ENCODE assay signal across 8 cellular contexts in the genomic region with DNA sequence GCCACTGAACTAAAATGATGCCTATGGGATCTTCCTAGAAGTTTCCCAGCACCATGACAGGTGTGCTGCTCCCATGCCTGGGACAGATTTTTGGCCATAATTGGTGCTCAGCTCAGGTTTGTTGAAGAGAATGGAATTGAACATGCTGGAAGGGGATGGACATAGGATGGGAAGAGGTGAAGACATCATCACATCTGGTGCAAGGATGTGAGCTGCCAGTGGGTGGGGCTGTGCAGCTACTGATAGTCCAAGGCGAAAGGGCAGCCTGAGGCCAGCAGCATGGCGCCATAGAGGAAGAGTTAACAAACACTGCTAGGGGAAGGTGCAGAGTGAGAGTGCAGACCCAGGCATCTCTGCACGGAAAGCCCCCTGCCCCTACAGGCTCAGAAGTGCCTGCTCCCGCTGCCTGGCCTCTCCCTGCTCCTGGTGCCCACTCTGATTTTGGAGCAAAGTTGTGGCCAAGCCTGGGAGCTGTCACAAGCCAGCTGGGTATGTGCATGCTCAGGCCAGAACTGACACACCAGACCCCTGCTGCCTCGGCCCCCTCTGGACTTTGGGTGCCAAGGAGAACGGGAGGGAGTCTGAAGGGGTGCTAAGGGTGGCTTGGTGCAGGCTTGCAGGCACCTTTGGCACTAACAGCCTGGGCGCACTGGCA.
DNase-seq lines count a peak whose midpoint lies in the region; ATAC-seq and TF ChIP-seq lines count a peak whose summit lies in the region.

No MANE protein-coding gene starts in this region.

- H3K27me3 ChIP-seq in foreskin keratinocyte (peaks cover 38% of the 10 kb centered on the region), prostate gland (replicated peaks; ENCODE audit: insufficient read depth) (no peaks in the 10 kb centered on the region)

- intact Hi-C loops in prostate gland (cut with DNase I): loop anchor here (5.0 kb wide), 1 partner anchor 217 kb away; no protein-coding TSS in a partner anchor

- H3K9me3 ChIP-seq in prostate gland: no peaks in the 10 kb centered on the region

- H3K4me1 ChIP-seq in foreskin keratinocyte: no peaks in the 10 kb centered on the region
- no peaks in the 10 kb centered on the region for H3K4me1 ChIP-seq in prostate gland (replicated peaks)

- peak; percentile 80 for ATAC-seq in foreskin keratinocyte
- no peak for ATAC-seq in GM21447 (IDR thresholded peaks at IDR 0.05; ENCODE audit: unreplicated experiment)
- no peak for ATAC-seq in GM21423 (IDR thresholded peaks at IDR 0.05; ENCODE audit: unreplicated experiment)

- H3K36me3 ChIP-seq in prostate gland: no peaks in the 10 kb centered on the region

- no peak overlapping the region for H3K4me3 ChIP-seq in prostate gland

- no peak for TF ChIP-seq POLR2A in prostate gland (IDR thresholded peaks at IDR 0.05)

- 87% methylated on average over 7 of the region's 7 CpGs for WGBS in prostate gland

- TF ChIP-seq CTCF in foreskin keratinocyte (conservative IDR thresholded peaks at IDR 0.05) (peak; percentile 86), prostate gland (IDR thresholded peaks at IDR 0.05) (peak in 3 of 4 experiments; percentile 45 to 57 (median 46))

- DNase-seq in stimulated activated CD4-positive, alpha-beta T cell treated with anti-CD3 and anti-CD28 coated beads, Interleukin-1b, Interleukin-23, amount 100 ng/mL, for 48 hours: peak; percentile 9
- no peak for DNase-seq in stimulated activated CD4-positive, alpha-beta T cell treated with anti-CD3 and anti-CD28 coated beads, Interleukin-12 subunit alpha, Interleukin-12 subunit beta, amount 100 ng/mL, for 4 hours
- DNase-seq in NCI-H1105 (lab: John Stamatoyannopoulos, UW): peak; percentile 75
- DNase-seq in SKM-1 treated with dmso at 0.1 percent for 144 hours (lab: John Stamatoyannopoulos, UW; ENCODE audit: unreplicated experiment): peak; percentile 84
- DNase-seq in foreskin keratinocyte: peak in 1 of 2 donors; percentile 49
- DNase-seq in prostate gland (ENCODE audit: low spot score): peak; percentile 36

- H3K27ac ChIP-seq in foreskin keratinocyte: no peak overlapping the region
- H3K27ac ChIP-seq in prostate gland: no peak overlapping the region
